Comparison of ENCODE assay signal across 2 cellular contexts in the genomic region with DNA sequence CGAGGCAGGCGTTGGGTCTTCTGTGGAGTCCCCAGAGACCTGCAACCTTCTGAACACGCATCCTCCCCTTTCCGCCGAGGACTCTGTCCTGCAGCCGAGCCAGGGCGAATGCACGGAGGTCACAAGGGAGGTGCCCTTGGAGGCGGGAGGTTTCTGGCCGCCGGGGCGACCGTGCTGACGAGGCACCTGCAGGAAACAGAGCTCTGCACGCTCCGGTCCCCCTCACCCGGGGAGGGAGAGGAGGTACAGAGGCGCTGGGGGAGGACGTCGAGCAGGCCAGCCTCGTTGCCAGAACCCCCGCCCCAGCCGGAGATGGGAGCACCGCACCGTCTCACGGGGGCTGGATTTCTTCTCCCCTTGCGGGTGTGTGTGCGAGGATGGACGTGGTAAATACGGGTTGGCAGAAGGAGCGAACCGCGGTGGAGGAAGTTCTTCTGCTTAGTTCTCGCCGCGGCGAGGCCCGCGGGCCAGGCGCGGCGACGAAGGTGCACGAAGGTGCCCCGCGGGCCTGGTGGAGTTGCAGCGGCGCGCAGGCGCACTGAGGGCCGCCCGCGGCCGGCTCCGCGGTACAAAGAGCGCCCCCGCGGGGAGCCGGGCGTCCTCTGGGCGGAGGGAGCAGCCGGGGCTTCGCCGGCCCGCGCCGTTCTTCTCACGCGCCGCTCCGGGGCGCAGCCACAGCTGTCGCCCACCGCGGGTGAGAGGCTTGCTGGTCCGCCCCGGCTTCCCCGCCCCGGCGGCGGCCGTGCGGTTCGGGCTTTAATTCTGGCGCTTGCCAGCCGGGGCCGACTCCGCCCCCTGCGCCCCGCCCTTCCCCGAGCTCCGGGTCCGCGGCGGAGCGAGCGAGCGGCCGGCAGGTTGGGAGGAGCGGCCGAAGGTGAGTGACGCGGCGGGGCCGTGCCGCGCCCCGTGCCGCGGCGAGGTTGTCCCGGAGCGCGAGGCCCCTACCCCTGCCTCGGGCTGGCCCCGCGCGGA.
TF ChIP-seq lines count a peak whose summit lies in the region.

KANK1 (plus strand) TSS at position 815 of the 972 bp plus-strand sequence.

TF ChIP-seq in HEK293, 187 proteins besides CTCF, POLR2A, EP300 and RAD21 (continued from another document and continues in another):
- TF ChIP-seq ZNF518A (tag by site-specific recombination; conservative IDR thresholded peaks at IDR 0.05; ENCODE audit: low read depth) (no peak), ZBTB26 (tag by site-specific recombination; optimal IDR thresholded peaks at IDR 0.05) (peak; percentile 58), ZBTB49 (tag by site-specific recombination; IDR thresholded peaks at IDR 0.05; ENCODE audit: low read depth) (no peak), ZNF561 (tag by site-specific recombination; IDR thresholded peaks at IDR 0.05; ENCODE audit: borderline replicate concordance) (peak; percentile 30; the same call in 1 of the 2 replicates), ZNF510 (tag by site-specific recombination; IDR thresholded peaks at IDR 0.05; ENCODE audit: insufficient replicate concordance) (no peak), ZNF549 (tag by site-specific recombination; IDR thresholded peaks at IDR 0.05) (no peak), OSR2 (tag by site-specific recombination; IDR thresholded peaks at IDR 0.05) (no peak), ZNF366 (tag by site-specific recombination; conservative IDR thresholded peaks at IDR 0.05) (no peak)
- TF ChIP-seq, protein P1, sequence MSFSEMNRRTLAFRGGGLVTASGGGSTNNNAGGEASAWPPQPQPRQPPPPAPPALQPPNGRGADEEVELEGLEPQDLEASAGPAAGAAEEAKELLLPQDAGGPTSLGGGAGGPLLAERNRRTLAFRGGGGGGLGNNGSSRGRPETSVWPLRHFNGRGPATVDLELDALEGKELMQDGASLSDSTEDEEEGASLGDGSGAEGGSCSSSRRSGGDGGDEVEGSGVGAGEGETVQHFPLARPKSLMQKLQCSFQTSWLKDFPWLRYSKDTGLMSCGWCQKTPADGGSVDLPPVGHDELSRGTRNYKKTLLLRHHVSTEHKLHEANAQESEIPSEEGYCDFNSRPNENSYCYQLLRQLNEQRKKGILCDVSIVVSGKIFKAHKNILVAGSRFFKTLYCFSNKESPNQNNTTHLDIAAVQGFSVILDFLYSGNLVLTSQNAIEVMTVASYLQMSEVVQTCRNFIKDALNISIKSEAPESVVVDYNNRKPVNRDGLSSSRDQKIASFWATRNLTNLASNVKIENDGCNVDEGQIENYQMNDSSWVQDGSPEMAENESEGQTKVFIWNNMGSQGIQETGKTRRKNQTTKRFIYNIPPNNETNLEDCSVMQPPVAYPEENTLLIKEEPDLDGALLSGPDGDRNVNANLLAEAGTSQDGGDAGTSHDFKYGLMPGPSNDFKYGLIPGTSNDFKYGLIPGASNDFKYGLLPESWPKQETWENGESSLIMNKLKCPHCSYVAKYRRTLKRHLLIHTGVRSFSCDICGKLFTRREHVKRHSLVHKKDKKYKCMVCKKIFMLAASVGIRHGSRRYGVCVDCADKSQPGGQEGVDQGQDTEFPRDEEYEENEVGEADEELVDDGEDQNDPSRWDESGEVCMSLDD (tag by site-specific recombination; IDR thresholded peaks at IDR 0.05): no peak

TF ChIP-seq in K562, 482 proteins besides CTCF, POLR2A, EP300 and RAD21 (continued from another document and continues in another):
- TF ChIP-seq, protein P2, sequence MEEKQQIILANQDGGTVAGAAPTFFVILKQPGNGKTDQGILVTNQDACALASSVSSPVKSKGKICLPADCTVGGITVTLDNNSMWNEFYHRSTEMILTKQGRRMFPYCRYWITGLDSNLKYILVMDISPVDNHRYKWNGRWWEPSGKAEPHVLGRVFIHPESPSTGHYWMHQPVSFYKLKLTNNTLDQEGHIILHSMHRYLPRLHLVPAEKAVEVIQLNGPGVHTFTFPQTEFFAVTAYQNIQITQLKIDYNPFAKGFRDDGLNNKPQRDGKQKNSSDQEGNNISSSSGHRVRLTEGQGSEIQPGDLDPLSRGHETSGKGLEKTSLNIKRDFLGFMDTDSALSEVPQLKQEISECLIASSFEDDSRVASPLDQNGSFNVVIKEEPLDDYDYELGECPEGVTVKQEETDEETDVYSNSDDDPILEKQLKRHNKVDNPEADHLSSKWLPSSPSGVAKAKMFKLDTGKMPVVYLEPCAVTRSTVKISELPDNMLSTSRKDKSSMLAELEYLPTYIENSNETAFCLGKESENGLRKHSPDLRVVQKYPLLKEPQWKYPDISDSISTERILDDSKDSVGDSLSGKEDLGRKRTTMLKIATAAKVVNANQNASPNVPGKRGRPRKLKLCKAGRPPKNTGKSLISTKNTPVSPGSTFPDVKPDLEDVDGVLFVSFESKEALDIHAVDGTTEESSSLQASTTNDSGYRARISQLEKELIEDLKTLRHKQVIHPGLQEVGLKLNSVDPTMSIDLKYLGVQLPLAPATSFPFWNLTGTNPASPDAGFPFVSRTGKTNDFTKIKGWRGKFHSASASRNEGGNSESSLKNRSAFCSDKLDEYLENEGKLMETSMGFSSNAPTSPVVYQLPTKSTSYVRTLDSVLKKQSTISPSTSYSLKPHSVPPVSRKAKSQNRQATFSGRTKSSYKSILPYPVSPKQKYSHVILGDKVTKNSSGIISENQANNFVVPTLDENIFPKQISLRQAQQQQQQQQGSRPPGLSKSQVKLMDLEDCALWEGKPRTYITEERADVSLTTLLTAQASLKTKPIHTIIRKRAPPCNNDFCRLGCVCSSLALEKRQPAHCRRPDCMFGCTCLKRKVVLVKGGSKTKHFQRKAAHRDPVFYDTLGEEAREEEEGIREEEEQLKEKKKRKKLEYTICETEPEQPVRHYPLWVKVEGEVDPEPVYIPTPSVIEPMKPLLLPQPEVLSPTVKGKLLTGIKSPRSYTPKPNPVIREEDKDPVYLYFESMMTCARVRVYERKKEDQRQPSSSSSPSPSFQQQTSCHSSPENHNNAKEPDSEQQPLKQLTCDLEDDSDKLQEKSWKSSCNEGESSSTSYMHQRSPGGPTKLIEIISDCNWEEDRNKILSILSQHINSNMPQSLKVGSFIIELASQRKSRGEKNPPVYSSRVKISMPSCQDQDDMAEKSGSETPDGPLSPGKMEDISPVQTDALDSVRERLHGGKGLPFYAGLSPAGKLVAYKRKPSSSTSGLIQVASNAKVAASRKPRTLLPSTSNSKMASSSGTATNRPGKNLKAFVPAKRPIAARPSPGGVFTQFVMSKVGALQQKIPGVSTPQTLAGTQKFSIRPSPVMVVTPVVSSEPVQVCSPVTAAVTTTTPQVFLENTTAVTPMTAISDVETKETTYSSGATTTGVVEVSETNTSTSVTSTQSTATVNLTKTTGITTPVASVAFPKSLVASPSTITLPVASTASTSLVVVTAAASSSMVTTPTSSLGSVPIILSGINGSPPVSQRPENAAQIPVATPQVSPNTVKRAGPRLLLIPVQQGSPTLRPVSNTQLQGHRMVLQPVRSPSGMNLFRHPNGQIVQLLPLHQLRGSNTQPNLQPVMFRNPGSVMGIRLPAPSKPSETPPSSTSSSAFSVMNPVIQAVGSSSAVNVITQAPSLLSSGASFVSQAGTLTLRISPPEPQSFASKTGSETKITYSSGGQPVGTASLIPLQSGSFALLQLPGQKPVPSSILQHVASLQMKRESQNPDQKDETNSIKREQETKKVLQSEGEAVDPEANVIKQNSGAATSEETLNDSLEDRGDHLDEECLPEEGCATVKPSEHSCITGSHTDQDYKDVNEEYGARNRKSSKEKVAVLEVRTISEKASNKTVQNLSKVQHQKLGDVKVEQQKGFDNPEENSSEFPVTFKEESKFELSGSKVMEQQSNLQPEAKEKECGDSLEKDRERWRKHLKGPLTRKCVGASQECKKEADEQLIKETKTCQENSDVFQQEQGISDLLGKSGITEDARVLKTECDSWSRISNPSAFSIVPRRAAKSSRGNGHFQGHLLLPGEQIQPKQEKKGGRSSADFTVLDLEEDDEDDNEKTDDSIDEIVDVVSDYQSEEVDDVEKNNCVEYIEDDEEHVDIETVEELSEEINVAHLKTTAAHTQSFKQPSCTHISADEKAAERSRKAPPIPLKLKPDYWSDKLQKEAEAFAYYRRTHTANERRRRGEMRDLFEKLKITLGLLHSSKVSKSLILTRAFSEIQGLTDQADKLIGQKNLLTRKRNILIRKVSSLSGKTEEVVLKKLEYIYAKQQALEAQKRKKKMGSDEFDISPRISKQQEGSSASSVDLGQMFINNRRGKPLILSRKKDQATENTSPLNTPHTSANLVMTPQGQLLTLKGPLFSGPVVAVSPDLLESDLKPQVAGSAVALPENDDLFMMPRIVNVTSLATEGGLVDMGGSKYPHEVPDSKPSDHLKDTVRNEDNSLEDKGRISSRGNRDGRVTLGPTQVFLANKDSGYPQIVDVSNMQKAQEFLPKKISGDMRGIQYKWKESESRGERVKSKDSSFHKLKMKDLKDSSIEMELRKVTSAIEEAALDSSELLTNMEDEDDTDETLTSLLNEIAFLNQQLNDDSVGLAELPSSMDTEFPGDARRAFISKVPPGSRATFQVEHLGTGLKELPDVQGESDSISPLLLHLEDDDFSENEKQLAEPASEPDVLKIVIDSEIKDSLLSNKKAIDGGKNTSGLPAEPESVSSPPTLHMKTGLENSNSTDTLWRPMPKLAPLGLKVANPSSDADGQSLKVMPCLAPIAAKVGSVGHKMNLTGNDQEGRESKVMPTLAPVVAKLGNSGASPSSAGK (IDR thresholded peaks at IDR 0.05): peak; percentile 93
- TF ChIP-seq TRIM24 (IDR thresholded peaks at IDR 0.05) (peak in 1 of 2 experiments; percentile 11; a peak in 1 of 4 replicates), MEIS2 (IDR thresholded peaks at IDR 0.05; ENCODE audit: partially characterized antibody) (peak; percentile 50), FUS (optimal IDR thresholded peaks at IDR 0.05; ENCODE audit: low read depth, low read length) (no peak), RBM15 (IDR thresholded peaks at IDR 0.05; ENCODE audit: insufficient read depth, low read length) (no peak), ZNF695 (CRISPR knock-in tag; IDR thresholded peaks at IDR 0.05) (no peak), NFE2 (IDR thresholded peaks at IDR 0.05; ENCODE audit: low read depth) (no peak), CTCFL (IDR thresholded peaks at IDR 0.05; ENCODE audit: borderline replicate concordance, insufficient read depth, low read depth, low read length, poor library complexity, severe bottlenecking) (peak; percentile 96), HMGN3 (IDR thresholded peaks at IDR 0.05; ENCODE audit: borderline replicate concordance, extremely low read depth, insufficient read length, low read depth, low read length) (peak; percentile 47), CHD4 (IDR thresholded peaks at IDR 0.05; ENCODE audit: insufficient read depth, insufficient replicate concordance, low read depth, low read length, poor library complexity, severe bottlenecking) (no peak), ATF6 (CRISPR knock-in tag; IDR thresholded peaks at IDR 0.05) (no peak), YY1 (IDR thresholded peaks at IDR 0.05; ENCODE audit: borderline replicate concordance in 1 of 3, control insufficient read depth in 1 of 3, extremely low read depth in 1 of 3, insufficient read depth in 3 of 3, insufficient read length in 1 of 3, insufficient replicate concordance in 2 of 3, low read depth in 1 of 3, low read length in 2 of 3) (peak in 1 of 3 experiments; percentile 15), ZNF263 (CRISPR knock-in tag; IDR thresholded peaks at IDR 0.05; ENCODE audit: borderline replicate concordance) (peak; percentile 94), ZFP36 (IDR thresholded peaks at IDR 0.05; ENCODE audit: low read depth, low read length, partially characterized antibody) (no peak), NR2C2 (CRISPR knock-in tag; IDR thresholded peaks at IDR 0.05) (no peak), NR2C2 (tag; IDR thresholded peaks at IDR 0.05) (0 out of 2 replicates have a peak, but pooled peaks have one; percentile 20), SIRT6 (IDR thresholded peaks at IDR 0.05; ENCODE audit: low read depth, low read length) (no peak), CC2D1A (IDR thresholded peaks at IDR 0.05) (no peak), ARID3A (IDR thresholded peaks at IDR 0.05; ENCODE audit: borderline replicate concordance, low read depth, low read length) (no peak), ATF7 (IDR thresholded peaks at IDR 0.05) (peak; percentile 30; the same call in 1 of the 2 replicates)
